ENCODE assay signal across 12 cellular contexts in genomic region chr1:31460027-31460426, GRCh38. TPM values are rescaled to one million over a fixed set of nuclear protein-coding genes. Genes with fewer than 3 reads are reported as not detected.
DNase-seq lines count a peak whose midpoint lies in the region; ATAC-seq, FAIRE-seq and TF ChIP-seq lines count a peak whose summit lies in the region.
"Had no signal": no experiment of that assay in that cellular context is flagged by ENCODE, and none has a peak within 500 bp of the region (broad histone marks: within the 10 kb centered on the region; RNA-seq: fewer than 3 reads in every experiment).

No MANE protein-coding gene starts in this region.

- no peaks in the 10 kb centered on the region for H3K4me1 Mint-ChIP-seq in natural killer cell

- H3K27me3 ChIP-seq in NT2/D1 (ENCODE audit: insufficient read depth, insufficient read length) (no peaks in the 10 kb centered on the region), small intestine (ENCODE audit: control insufficient read depth in 2 of 2, insufficient read depth in 2 of 2, low read length in 2 of 2) (peaks cover 0 to 5% of the 10 kb centered on the region in 2 donors), pancreas (no peaks in the 10 kb centered on the region)
- H3K27me3 ChIP-seq: neutrophil had no signal

- H3K27me3 Mint-ChIP-seq in natural killer cell (ENCODE audit: low read depth in 2 of 2): peaks cover 26 to 37% of the 10 kb centered on the region in 2 donors

- H3K9me3 ChIP-seq in NT2/D1 (ENCODE audit: insufficient read depth, low read length): peaks cover 43% of the 10 kb centered on the region
- H3K9me3 ChIP-seq in small intestine (ENCODE audit: control insufficient read depth, low read depth): peaks cover 2% of the 10 kb centered on the region
- peaks cover 0 to 6% (median 2%) of the 10 kb centered on the region in 4 donors for H3K9me3 ChIP-seq in pancreas

- H3K4me3 ChIP-seq in NT2/D1 (ENCODE audit: insufficient read length, low read depth) (no peak overlapping the region), fibroblast of mammary gland (ENCODE audit: control insufficient read depth, low read depth, low read length) (no peak overlapping the region), small intestine (ENCODE audit: low read depth in 1 of 2, low read length in 2 of 2) (no peak overlapping the region), pancreas (no peak overlapping the region)
- H3K4me3 ChIP-seq: heart right ventricle had no signal

- peaks cover 12 to 13% of the 10 kb centered on the region in 2 donors for H3K9me3 Mint-ChIP-seq in natural killer cell

- peaks cover 12% of the 10 kb centered on the region for H3K36me3 Mint-ChIP-seq in natural killer cell

- no peak for ATAC-seq in natural killer cell
- no peak for ATAC-seq in pancreas
- ATAC-seq: heart right ventricle had no signal

- TF ChIP-seq CTCF in fibroblast of mammary gland (conservative IDR thresholded peaks at IDR 0.05; ENCODE audit: control insufficient read depth, insufficient read depth, low read depth, low read length): peak; percentile 40
- TF ChIP-seq CTCF in natural killer cell (IDR thresholded peaks at IDR 0.05): no peak
- no peak for TF ChIP-seq CTCF in pancreas (IDR thresholded peaks at IDR 0.05)

- intact Hi-C loops in natural killer cell (cut with micrococcal nuclease) (no loop called here), pancreas (cut with DNase I) (no loop called here)

- H3K27ac ChIP-seq in small intestine (ENCODE audit: low read depth in 1 of 2, low read length in 1 of 2) (no peak overlapping the region), pancreas (no peak overlapping the region)
- H3K27ac ChIP-seq: heart right ventricle, neutrophil had no signal

- WGBS in small intestine, 3 donors: 48 to 59% (median 55%) methylated on average over 6 of the region's 6 CpGs
- 46 to 54% methylated on average over 6 of the region's 6 CpGs for WGBS in pancreas, 2 donors

- DNase-seq in NCI-H146 (lab: John Stamatoyannopoulos, UW): peak; percentile 29
- DNase-seq in NCI-H146 treated with DMSO at 0.1 percent for 48 hours (lab: John Stamatoyannopoulos, UW; ENCODE audit: unreplicated experiment): no peak
- DNase-seq in NT2/D1 (ENCODE audit: low read depth, low spot score): peak; percentile 46
- peak; percentile 60 for DNase-seq in fibroblast of mammary gland (ENCODE audit: low read depth)
- DNase-seq in small intestine: peak; percentile 60
- DNase-seq in natural killer cell: no peak
- no peak for DNase-seq in occipital lobe (lab: John Stamatoyannopoulos, UW)
- no peak for DNase-seq in pancreas
- DNase-seq: heart right ventricle, NCI-H2107 had no signal

- H3K36me3 ChIP-seq in NT2/D1 (ENCODE audit: insufficient read depth, insufficient read length, low read length) (no peaks in the 10 kb centered on the region), small intestine (ENCODE audit: control insufficient read depth in 2 of 2, insufficient read depth in 2 of 2, low read length in 2 of 2) (no peaks in the 10 kb centered on the region), pancreas (no peaks in the 10 kb centered on the region)
- H3K36me3 ChIP-seq: heart right ventricle, neutrophil had no signal

- FAIRE-seq in small intestine (lab: Jason Lieb, UNC) (no peak), pancreas (lab: Jason Lieb, UNC) (no peak)
- FAIRE-seq: astrocyte had no signal

- H3K4me1 ChIP-seq in NT2/D1 (ENCODE audit: insufficient read depth, insufficient read length) (no peaks in the 10 kb centered on the region), small intestine (ENCODE audit: control insufficient read depth in 2 of 2, insufficient read depth in 1 of 2, low read depth in 1 of 2, low read length in 1 of 2) (no peaks in the 10 kb centered on the region), pancreas (no peaks in the 10 kb centered on the region)
- H3K4me1 ChIP-seq: heart right ventricle had no signal

- H3K9ac ChIP-seq in NT2/D1 (ENCODE audit: insufficient read length, low read depth): no peak overlapping the region

- H3K4me3 Mint-ChIP-seq in natural killer cell: no peak overlapping the region

- no peak overlapping the region for H3K27ac Mint-ChIP-seq in natural killer cell

RNA-seq across cellular contexts. Expression of gene SERINC2, which starts 47.0 kb away (rescaled TPM):
- polyA plus RNA-seq in small intestine (100 to 1,000 TPM in 2 of 3 donors, 10 to 100 TPM in 1; 57.3 to 179 (median 147) TPM), pancreas (10 to 100 TPM; 29.9 to 36.4 TPM)
- total RNA-seq in natural killer cell (1 to 10 TPM in 1 of 3 donors, under 1 TPM in 2; 0.25 to 1.1 (median 0.40) TPM), occipital lobe (1.7 TPM), pancreas (10 to 100 TPM in 5 of 6 donors, 1 to 10 TPM in 1; 8.8 to 38.9 (median 15.4) TPM)

Comparison
In these comparisons a context has a peak if more than half of its experiments do, and no peak if none do; other contexts are left out.
1. DNase-seq: peak in NCI-H146 (single experiment), NT2/D1 (single experiment), fibroblast of mammary gland (single experiment) and small intestine (single experiment); none in NCI-H146 treated with DMSO at 0.1 percent for 48 hours (single experiment), natural killer cell (single experiment), occipital lobe (single experiment) and pancreas (0 of 6).